ENCODE assay signal across 1 cellular context in the genomic region with DNA sequence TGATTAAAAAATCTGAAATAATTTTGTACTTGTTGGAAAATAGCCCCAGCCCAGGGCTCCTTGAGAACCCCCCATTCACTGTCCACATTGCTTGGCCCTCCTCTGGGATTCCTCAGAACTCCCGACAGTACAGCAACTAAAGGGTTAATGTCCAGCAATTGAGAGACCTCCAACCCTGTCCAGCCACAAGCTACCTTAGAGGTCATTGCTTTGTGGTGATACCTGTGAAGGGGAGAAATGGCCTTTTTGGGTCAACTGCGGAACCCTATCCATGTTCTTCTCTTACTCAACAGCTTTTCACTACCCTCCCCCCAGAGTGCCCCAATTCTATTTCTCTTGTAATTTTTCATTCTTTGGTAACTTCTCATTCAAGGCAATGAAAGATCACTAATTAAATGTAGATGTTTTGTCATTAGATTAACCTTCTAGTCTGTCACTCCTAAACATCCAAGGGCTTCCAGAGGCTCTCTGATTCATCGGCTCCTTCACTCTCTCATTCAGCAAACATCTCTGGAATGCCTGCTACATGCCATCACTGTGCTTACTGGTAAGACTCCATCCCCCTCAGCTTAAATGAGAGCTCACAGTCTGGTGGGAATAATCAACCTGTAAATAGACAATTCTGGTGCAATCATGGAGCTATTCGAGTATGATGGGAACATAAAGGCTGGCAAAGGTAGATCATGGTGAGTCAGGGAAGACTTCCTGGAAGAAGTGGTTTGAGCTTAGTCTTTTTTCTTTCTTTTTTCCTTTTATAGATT.
TF ChIP-seq lines count a peak whose summit lies in the region.

No MANE protein-coding gene starts in this region.

TF ChIP-seq in IMR-90, 13 proteins besides CTCF, POLR2A, EP300 and RAD21 (continued from another document):
- TF ChIP-seq USF2 (IDR thresholded peaks at IDR 0.05; ENCODE audit: low read depth, low read length) (no peak), CHD1 (IDR thresholded peaks at IDR 0.05; ENCODE audit: low read depth, low read length) (no peak), MAFK (IDR thresholded peaks at IDR 0.05; ENCODE audit: low read depth, low read length) (0 out of 2 replicates have a peak, but pooled peaks have one; percentile 20), FOS (IDR thresholded peaks at IDR 0.05; ENCODE audit: low read depth, low read length) (peak; percentile 84), CEBPB (IDR thresholded peaks at IDR 0.05; ENCODE audit: low read depth, low read length) (peak; percentile 83)
